13 cellular contexts compared by ENCODE assay signal in genomic region chr20:50368386-50368785, GRCh38.
DNase-seq lines count a peak whose midpoint lies in the region; ATAC-seq and TF ChIP-seq lines count a peak whose summit lies in the region.
"Had no signal": no experiment of that assay in that cellular context is flagged by ENCODE, and none has a peak within 500 bp of the region (broad histone marks: within the 10 kb centered on the region; RNA-seq: fewer than 3 reads in every experiment).

No MANE protein-coding gene starts in this region.

- H4K8ac ChIP-seq in trophoblast cell (ENCODE audit: low read depth, low read length): no peak overlapping the region

- no peak for DNase-seq in natural killer cell treated with Interleukin-12 subunit alpha and Interleukin-12 subunit beta and Interleukin-15 and Interleukin-18, amount 100 ng/mL, for 72 hours (ENCODE audit: low spot score)
- no peak for DNase-seq in natural killer cell
- DNase-seq in left colon: no peak
- DNase-seq in trophoblast cell: no peak
- DNase-seq in cerebellar nuclear complex (lab: John Stamatoyannopoulos, UW): no peak
- DNase-seq in AML-193 (lab: John Stamatoyannopoulos, UW): no peak
- DNase-seq in NCI-H1436 (lab: John Stamatoyannopoulos, UW): no peak
- DNase-seq: CD8-positive, alpha-beta memory T cell; DMS79; NCI-H1417; NCI-H526 had no signal

- H3K14ac ChIP-seq in trophoblast cell (ENCODE audit: low read length): no peak overlapping the region

- no peak overlapping the region for H3K18ac ChIP-seq in trophoblast cell (ENCODE audit: low read length)

- no peak overlapping the region for H3K9ac ChIP-seq in trophoblast cell (ENCODE audit: low read length)
- H3K9ac ChIP-seq: BLaER1 had no signal

- no peak overlapping the region for H4K12ac ChIP-seq in trophoblast cell (ENCODE audit: low read depth, low read length)

- no CpG with 5 or more reads among the region's 1 CpG for WGBS in trophoblast cell (ENCODE audit: extremely low coverage, insufficient coverage, insufficient read length)

- H3K36me3 ChIP-seq in trophoblast cell (ENCODE audit: control insufficient read depth in 1 of 2, insufficient read depth in 2 of 2, low read length in 2 of 2): no peaks in the 10 kb centered on the region
- H3K36me3 ChIP-seq: BLaER1, SJSA1 had no signal

- no peaks in the 10 kb centered on the region for H3K27me3 ChIP-seq in trophoblast cell (ENCODE audit: insufficient read depth, low read length)
- H3K27me3 ChIP-seq: BLaER1, SJSA1 had no signal

- no peak overlapping the region for H2BK5ac ChIP-seq in trophoblast cell (ENCODE audit: low read depth, low read length, poor library complexity)

- peak overlapping the region; percentile 13 for H2BK120ac ChIP-seq in trophoblast cell (ENCODE audit: insufficient read depth, low read length, poor library complexity)

- H4K91ac ChIP-seq in trophoblast cell (ENCODE audit: low read depth, low read length): no peak overlapping the region

- peak overlapping the region; percentile 11 for H3K4me3 Mint-ChIP-seq in natural killer cell treated with Interleukin-12 subunit alpha and Interleukin-12 subunit beta and Interleukin-15 and Interleukin-18, amount 100 ng/mL, for 72 hours
- no peak overlapping the region for H3K4me3 Mint-ChIP-seq in natural killer cell
- H3K4me3 Mint-ChIP-seq: CD8-positive, alpha-beta memory T cell had no signal

- no peak overlapping the region for H3K23ac ChIP-seq in trophoblast cell (ENCODE audit: low read length)

- no peak overlapping the region for H3K4me2 ChIP-seq in trophoblast cell (ENCODE audit: low read length)

- no peak overlapping the region for H2AK5ac ChIP-seq in trophoblast cell (ENCODE audit: low read length)

- H3K79me2 ChIP-seq in trophoblast cell (ENCODE audit: control insufficient read depth, insufficient read depth, low read length, poor library complexity): no peaks in the 10 kb centered on the region

- H2BK12ac ChIP-seq in trophoblast cell (ENCODE audit: low read length): no peak overlapping the region

- peaks cover 6% of the 10 kb centered on the region for H3K36me3 Mint-ChIP-seq in natural killer cell treated with Interleukin-12 subunit alpha and Interleukin-12 subunit beta and Interleukin-15 and Interleukin-18, amount 100 ng/mL, for 72 hours
- no peaks in the 10 kb centered on the region for H3K36me3 Mint-ChIP-seq in natural killer cell
- H3K36me3 Mint-ChIP-seq: CD8-positive, alpha-beta memory T cell had no signal

- no peaks in the 10 kb centered on the region for H3K9me3 ChIP-seq in trophoblast cell (ENCODE audit: insufficient read depth, low read depth, low read length)
- H3K9me3 ChIP-seq: BLaER1, SJSA1 had no signal

- peaks cover 7% of the 10 kb centered on the region for H3K79me1 ChIP-seq in trophoblast cell (ENCODE audit: low read length)

- H3K4me1 Mint-ChIP-seq in natural killer cell treated with Interleukin-12 subunit alpha and Interleukin-12 subunit beta and Interleukin-15 and Interleukin-18, amount 100 ng/mL, for 72 hours (ENCODE audit: low read depth in 2 of 2): peaks cover 30 to 35% of the 10 kb centered on the region in 2 donors
- peaks cover 8 to 17% of the 10 kb centered on the region in 2 donors for H3K4me1 Mint-ChIP-seq in natural killer cell

- peaks cover 27 to 32% of the 10 kb centered on the region in 2 donors for H3K27me3 Mint-ChIP-seq in natural killer cell treated with Interleukin-12 subunit alpha and Interleukin-12 subunit beta and Interleukin-15 and Interleukin-18, amount 100 ng/mL, for 72 hours
- peaks cover 36 to 61% of the 10 kb centered on the region in 2 donors for H3K27me3 Mint-ChIP-seq in natural killer cell (ENCODE audit: low read depth in 2 of 2)

- intact Hi-C loops in natural killer cell (cut with micrococcal nuclease): no loop called here
- intact Hi-C loops in left colon (cut with DNase I, micrococcal nuclease): no loop called here

- no peak for ATAC-seq in natural killer cell treated with Interleukin-12 subunit alpha and Interleukin-12 subunit beta and Interleukin-15 and Interleukin-18, amount 100 ng/mL, for 72 hours
- no peak for ATAC-seq in natural killer cell
- peak; percentile 12 for ATAC-seq in left colon

- no peak overlapping the region for H3K4me3 ChIP-seq in trophoblast cell (ENCODE audit: low read depth, low read length)
- H3K4me3 ChIP-seq: BLaER1, SJSA1 had no signal

- H3K4ac ChIP-seq in trophoblast cell (ENCODE audit: low read depth, low read length): no peak overlapping the region

- TF ChIP-seq CTCF in natural killer cell (IDR thresholded peaks at IDR 0.05): no peak

- H3K4me1 ChIP-seq in trophoblast cell (ENCODE audit: control insufficient read depth in 1 of 2, insufficient read depth in 2 of 2, low read length in 2 of 2): peaks cover 4 to 7% of the 10 kb centered on the region in 2 experiments

- H3K27ac ChIP-seq in trophoblast cell (ENCODE audit: low read depth, low read length): no peak overlapping the region
- H3K27ac ChIP-seq: BLaER1, SJSA1 had no signal

- peaks cover 3% of the 10 kb centered on the region for H3K9me3 Mint-ChIP-seq in natural killer cell treated with Interleukin-12 subunit alpha and Interleukin-12 subunit beta and Interleukin-15 and Interleukin-18, amount 100 ng/mL, for 72 hours
- H3K9me3 Mint-ChIP-seq in natural killer cell: peaks cover 2 to 3% of the 10 kb centered on the region in 2 donors
- H3K9me3 Mint-ChIP-seq: CD8-positive, alpha-beta memory T cell had no signal

- peak overlapping the region; percentile 9 to 56 for H3K27ac Mint-ChIP-seq in natural killer cell treated with Interleukin-12 subunit alpha and Interleukin-12 subunit beta and Interleukin-15 and Interleukin-18, amount 100 ng/mL, for 72 hours
- no peak overlapping the region for H3K27ac Mint-ChIP-seq in natural killer cell
- H3K27ac Mint-ChIP-seq: CD8-positive, alpha-beta memory T cell had no signal

- H2AFZ ChIP-seq in trophoblast cell (ENCODE audit: insufficient read depth, low read length, poor library complexity): no peak overlapping the region

Comparison
In these comparisons a context has a peak if more than half of its experiments do, and no peak if none do; other contexts are left out.
1. H3K27ac Mint-ChIP-seq: peak in natural killer cell treated with Interleukin-12 subunit alpha and Interleukin-12 subunit beta and Interleukin-15 and Interleukin-18, amount 100 ng/mL, for 72 hours (2 of 2); none in natural killer cell (0 of 2).